In the genomic region with DNA sequence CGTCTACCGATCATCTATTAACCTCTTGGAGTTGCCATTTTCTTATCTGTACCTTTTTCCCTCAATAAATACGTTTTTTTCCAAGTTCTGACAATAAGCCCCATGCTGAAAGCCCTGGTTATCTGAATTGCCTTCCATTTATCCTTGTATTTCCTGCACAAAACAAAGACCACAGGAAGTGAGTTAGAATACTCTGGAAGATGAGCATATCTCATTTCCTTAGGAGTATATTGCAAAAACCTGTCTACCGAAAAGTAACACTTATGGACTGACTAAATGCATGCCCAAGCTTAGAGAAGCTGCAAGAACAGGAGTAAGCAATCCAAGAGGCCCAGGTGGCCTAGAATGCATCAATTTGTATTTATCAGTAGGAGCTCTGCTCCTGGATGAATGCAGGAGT, we compare ENCODE assay signal across 18 cellular contexts. TPM values are rescaled to one million over a fixed set of nuclear protein-coding genes. Genes with fewer than 3 reads are reported as not detected.
DNase-seq lines count a peak whose midpoint lies in the region; ATAC-seq and TF ChIP-seq lines count a peak whose summit lies in the region.
"Had no signal": no experiment of that assay in that cellular context is flagged by ENCODE, and none has a peak within 500 bp of the region (broad histone marks: within the 10 kb centered on the region; RNA-seq: fewer than 3 reads in every experiment).

No MANE protein-coding gene starts in this region.

- no peaks in the 10 kb centered on the region for H3K36me3 Mint-ChIP-seq in type B pancreatic cell
- H3K36me3 Mint-ChIP-seq in activated naive CD4-positive, alpha-beta T cell treated with anti-CD3 and anti-CD28 coated beads, Interleukin-2, amount 50 U/mL, for 72 hours = no peaks in the 10 kb centered on the region
- H3K36me3 Mint-ChIP-seq: CD8-positive, alpha-beta T cell had no signal

- H3K27me3 Mint-ChIP-seq in type B pancreatic cell = no peaks in the 10 kb centered on the region

- H3K4me1 Mint-ChIP-seq in type B pancreatic cell (ENCODE audit: unreplicated experiment) = no peaks in the 10 kb centered on the region

- TF ChIP-seq CTCF in choroid plexus epithelial cell (conservative IDR thresholded peaks at IDR 0.05; ENCODE audit: low read depth, low read length) (no peak), fibroblast of the aortic adventitia (IDR thresholded peaks at IDR 0.05; ENCODE audit: insufficient read depth, low read length) (no peak), type B pancreatic cell (conservative IDR thresholded peaks at IDR 0.05) (no peak)

- peak; percentile 44 for DNase-seq in NCI-H146 treated with DMSO at 0.1 percent for 48 hours (lab: John Stamatoyannopoulos, UW; ENCODE audit: unreplicated experiment)
- peak; percentile 9 for DNase-seq in choroid plexus epithelial cell (ENCODE audit: low read depth)
- DNase-seq in fibroblast of the aortic adventitia (ENCODE audit: low read depth) = peak; percentile 4
- no peak for DNase-seq in type B pancreatic cell (ENCODE audit: extremely low spot score, unreplicated experiment)
- no peak for DNase-seq in SKM-1 (lab: John Stamatoyannopoulos, UW; ENCODE audit: unreplicated experiment)
- DNase-seq in effector CD8-positive, alpha-beta T cell (lab: John Stamatoyannopoulos, UW) = no peak
- no peak for DNase-seq in activated naive CD4-positive, alpha-beta T cell treated with anti-CD3 and anti-CD28 coated beads, Interleukin-2, amount 50 U/mL, for 72 hours (ENCODE audit: low spot score in 2 of 2)
- DNase-seq: CD8-positive, alpha-beta T cell; DND-41; MG63; NCI-H2107; NK-92 treated with Interleukin-12 subunit alpha and Interleukin-12 subunit beta, amount 100 ng/mL, for 24 hours; SIG-M5 had no signal

- no peaks in the 10 kb centered on the region for H3K9me3 Mint-ChIP-seq in type B pancreatic cell
- H3K9me3 Mint-ChIP-seq in activated naive CD4-positive, alpha-beta T cell treated with anti-CD3 and anti-CD28 coated beads, Interleukin-2, amount 50 U/mL, for 72 hours = peaks cover 7% of the 10 kb centered on the region in 2 donors
- H3K9me3 Mint-ChIP-seq: CD8-positive, alpha-beta T cell had no signal

- no peak for ATAC-seq in activated naive CD4-positive, alpha-beta T cell treated with anti-CD3 and anti-CD28 coated beads, Interleukin-2, amount 50 U/mL, for 72 hours
- no peak for ATAC-seq in GM21737 (IDR thresholded peaks at IDR 0.05; ENCODE audit: unreplicated experiment)
- ATAC-seq: CD8-positive, alpha-beta T cell had no signal

- H3K4me3 ChIP-seq in choroid plexus epithelial cell (ENCODE audit: low read depth, low read length) = no peak overlapping the region
- no peak overlapping the region for H3K4me3 ChIP-seq in fibroblast of the aortic adventitia (ENCODE audit: low read depth, low read length)
- H3K4me3 ChIP-seq: BLaER1 treated with 17β-estradiol and CSF1 and Interleukin-3, amounts not matched to agents 10 nM and 100 nM; K562; MG63 had no signal

- no peak overlapping the region for H3K4me3 Mint-ChIP-seq in type B pancreatic cell
- H3K4me3 Mint-ChIP-seq: CD8-positive, alpha-beta T cell had no signal

- peak overlapping the region; percentile 4 for H3K27ac Mint-ChIP-seq in type B pancreatic cell
- H3K27ac Mint-ChIP-seq in activated naive CD4-positive, alpha-beta T cell treated with anti-CD3 and anti-CD28 coated beads, Interleukin-2, amount 50 U/mL, for 72 hours = no peak overlapping the region
- H3K27ac Mint-ChIP-seq: CD8-positive, alpha-beta T cell had no signal

RNA-seq across cellular contexts. Expression of gene DIRAS3, which starts 39.9 kb away (rescaled TPM):
- 1.2 and 4.6 TPM in 2 replicates for total RNA-seq in fibroblast of the aortic adventitia (ENCODE audit: low replicate concordance)
- 3.0 and 4.4 TPM in 2 replicates for total RNA-seq in type B pancreatic cell (ENCODE audit: low replicate concordance)
- not detected for total RNA-seq in activated naive CD4-positive, alpha-beta T cell treated with anti-CD3 and anti-CD28 coated beads, Interleukin-2, amount 50 U/mL, for 72 hours
- total RNA-seq: CD8-positive, alpha-beta T cell; G401; NCI-H460 had no signal

Comparison
In these comparisons a context has a peak if more than half of its experiments do, and no peak if none do; other contexts are left out.
1. DNase-seq: peak in NCI-H146 treated with DMSO at 0.1 percent for 48 hours (single experiment), choroid plexus epithelial cell (single experiment) and fibroblast of the aortic adventitia (single experiment); none in type B pancreatic cell (single experiment), SKM-1 (single experiment), effector CD8-positive, alpha-beta T cell (single experiment) and activated naive CD4-positive, alpha-beta T cell treated with anti-CD3 and anti-CD28 coated beads, Interleukin-2, amount 50 U/mL, for 72 hours (0 of 2).